ENCODE assay signal across 2 cellular contexts in genomic region chr3:42749753-42750231, GRCh38.
TF ChIP-seq lines count a peak whose summit lies in the region.

No MANE protein-coding gene starts in this region.

TF ChIP-seq in HCT116, 20 proteins besides CTCF, POLR2A, EP300 and RAD21:
- TF ChIP-seq REST (IDR thresholded peaks at IDR 0.05; ENCODE audit: low read depth) = no peak
- TF ChIP-seq SIN3A (IDR thresholded peaks at IDR 0.05; ENCODE audit: low read depth) = no peak
- no peak for TF ChIP-seq FOSL1 (IDR thresholded peaks at IDR 0.05; ENCODE audit: low read depth)
- TF ChIP-seq, protein P1, sequence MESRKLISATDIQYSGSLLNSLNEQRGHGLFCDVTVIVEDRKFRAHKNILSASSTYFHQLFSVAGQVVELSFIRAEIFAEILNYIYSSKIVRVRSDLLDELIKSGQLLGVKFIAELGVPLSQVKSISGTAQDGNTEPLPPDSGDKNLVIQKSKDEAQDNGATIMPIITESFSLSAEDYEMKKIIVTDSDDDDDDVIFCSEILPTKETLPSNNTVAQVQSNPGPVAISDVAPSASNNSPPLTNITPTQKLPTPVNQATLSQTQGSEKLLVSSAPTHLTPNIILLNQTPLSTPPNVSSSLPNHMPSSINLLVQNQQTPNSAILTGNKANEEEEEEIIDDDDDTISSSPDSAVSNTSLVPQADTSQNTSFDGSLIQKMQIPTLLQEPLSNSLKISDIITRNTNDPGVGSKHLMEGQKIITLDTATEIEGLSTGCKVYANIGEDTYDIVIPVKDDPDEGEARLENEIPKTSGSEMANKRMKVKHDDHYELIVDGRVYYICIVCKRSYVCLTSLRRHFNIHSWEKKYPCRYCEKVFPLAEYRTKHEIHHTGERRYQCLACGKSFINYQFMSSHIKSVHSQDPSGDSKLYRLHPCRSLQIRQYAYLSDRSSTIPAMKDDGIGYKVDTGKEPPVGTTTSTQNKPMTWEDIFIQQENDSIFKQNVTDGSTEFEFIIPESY (IDR thresholded peaks at IDR 0.05; ENCODE audit: extremely low read depth, insufficient replicate concordance, low read length) = no peak
- TF ChIP-seq POLR2AphosphoS5 (IDR thresholded peaks at IDR 0.05; ENCODE audit: low read depth, low read length) = no peak
- TF ChIP-seq ELF1 (IDR thresholded peaks at IDR 0.05; ENCODE audit: borderline replicate concordance, low read depth) = no peak
- no peak for TF ChIP-seq ZFX (IDR thresholded peaks at IDR 0.05)
- no peak for TF ChIP-seq JUND (IDR thresholded peaks at IDR 0.05)
- no peak for TF ChIP-seq SP1 (IDR thresholded peaks at IDR 0.05; ENCODE audit: low read depth)
- TF ChIP-seq TCF7L2 (IDR thresholded peaks at IDR 0.05; ENCODE audit: borderline replicate concordance, extremely low read depth, insufficient read depth, insufficient read length) = no peak
- TF ChIP-seq, protein P2, sequence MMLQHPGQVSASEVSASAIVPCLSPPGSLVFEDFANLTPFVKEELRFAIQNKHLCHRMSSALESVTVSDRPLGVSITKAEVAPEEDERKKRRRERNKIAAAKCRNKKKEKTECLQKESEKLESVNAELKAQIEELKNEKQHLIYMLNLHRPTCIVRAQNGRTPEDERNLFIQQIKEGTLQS (IDR thresholded peaks at IDR 0.05) = no peak
- TF ChIP-seq SRF (IDR thresholded peaks at IDR 0.05; ENCODE audit: low read depth) = no peak
TF ChIP-seq in HCT116: peak in this region for 0.

TF ChIP-seq in WTC11, 78 proteins besides CTCF, POLR2A, EP300 and RAD21 (continued from another document):
- TF ChIP-seq USF2 (CRISPR knock-in tag; IDR thresholded peaks at IDR 0.05) = peak; percentile 46; the same call in 1 of the 2 replicates
- TF ChIP-seq RELA (CRISPR knock-in tag; IDR thresholded peaks at IDR 0.05; ENCODE audit: borderline replicate concordance) = no peak
